ENCODE assay signal across 18 cellular contexts in genomic region chr2:99468155-99468554, GRCh38.
"Had no signal": no experiment of that assay in that cellular context is flagged by ENCODE, and none has a peak within 500 bp of the region (broad histone marks: within the 10 kb centered on the region; RNA-seq: fewer than 3 reads in every experiment).

No MANE protein-coding gene starts in this region.

- H3K27me3 Mint-ChIP-seq: activated CD8-positive, alpha-beta memory T cell treated with anti-CD3 and anti-CD28 coated beads, Interleukin-2, amount 10 ng/mL, durations not matched to agents 7 days and 5 days; naive thymus-derived CD8-positive, alpha-beta T cell; stimulated activated naive CD8-positive, alpha-beta T cell treated with anti-CD3 and anti-CD28 coated beads, Interleukin-15, Interleukin-2, amounts not matched to agents 100 ng/mL and 50 ng/mL, for 24 hours had no signal

- H3K9me3 ChIP-seq: gastroesophageal sphincter, testis, upper lobe of right lung had no signal

- H3K4me2 ChIP-seq: hepatocyte had no signal

- H3K27ac ChIP-seq: hepatocyte, upper lobe of right lung had no signal

- H3K4me3 ChIP-seq: gastroesophageal sphincter, hepatocyte, lung, testis, upper lobe of right lung had no signal

- H3K9me3 Mint-ChIP-seq: stimulated activated naive CD8-positive, alpha-beta T cell treated with anti-CD3 and anti-CD28 coated beads, Interleukin-15, Interleukin-2, amounts not matched to agents 100 ng/mL and 50 ng/mL, for 24 hours had no signal

- H3K36me3 ChIP-seq: upper lobe of right lung had no signal

- H3K27ac Mint-ChIP-seq: activated CD8-positive, alpha-beta memory T cell treated with anti-CD3 and anti-CD28 coated beads, Interleukin-2, amount 10 ng/mL, durations not matched to agents 7 days and 5 days; stimulated activated naive CD8-positive, alpha-beta T cell treated with anti-CD3 and anti-CD28 coated beads, Interleukin-15, Interleukin-2, amounts not matched to agents 100 ng/mL and 50 ng/mL, for 24 hours had no signal

- ATAC-seq: activated CD8-positive, alpha-beta memory T cell treated with anti-CD3 and anti-CD28 coated beads, Interleukin-2, amount 10 ng/mL, durations not matched to agents 7 days and 5 days; activated T-cell treated with anti-CD3 and anti-CD28 coated beads, Interleukin-2, amount 50 U/mL, for 4 hours; gastroesophageal sphincter; naive thymus-derived CD8-positive, alpha-beta T cell; upper lobe of right lung had no signal

- H2AFZ ChIP-seq: hepatocyte had no signal

- H3K27me3 ChIP-seq: gastroesophageal sphincter, hepatocyte, testis, upper lobe of right lung had no signal

- DNase-seq: activated CD4-positive, alpha-beta T cell treated with anti-CD3 and anti-CD28 coated beads for 1 hour; activated CD4-positive, alpha-beta T cell treated with anti-CD3 and anti-CD28 coated beads, Interleukin-2, amount 50 U/mL, for 48 hours; activated CD8-positive, alpha-beta memory T cell treated with anti-CD3 and anti-CD28 coated beads, Interleukin-2, amount 10 ng/mL, durations not matched to agents 7 days and 5 days; activated gamma-delta T cell treated with Interleukin-2 at 50 U/mL for 16 hours; activated T-cell treated with anti-CD3 and anti-CD28 coated beads, Interleukin-2, amount 50 U/mL, for 4 hours; central memory CD4-positive, alpha-beta T cell; cortex of kidney; effector memory CD4-positive, alpha-beta T cell; kidney glomerular epithelial cell; naive thymus-derived CD8-positive, alpha-beta T cell; occipital lobe; stimulated activated CD4-positive, alpha-beta T cell treated with anti-CD3 and anti-CD28 coated beads, Interleukin-4, amount 100 ng/mL, for 24 hours; testis; upper lobe of right lung had no signal

- H3K4me3 Mint-ChIP-seq: activated CD8-positive, alpha-beta memory T cell treated with anti-CD3 and anti-CD28 coated beads, Interleukin-2, amount 10 ng/mL, durations not matched to agents 7 days and 5 days; activated T-cell treated with anti-CD3 and anti-CD28 coated beads, Interleukin-2, amount 50 U/mL, for 4 hours; naive thymus-derived CD8-positive, alpha-beta T cell; stimulated activated naive CD8-positive, alpha-beta T cell treated with anti-CD3 and anti-CD28 coated beads, Interleukin-15, Interleukin-2, amounts not matched to agents 100 ng/mL and 50 ng/mL, for 24 hours had no signal
